Comparison of ENCODE assay signal across 8 cellular contexts in the genomic region with DNA sequence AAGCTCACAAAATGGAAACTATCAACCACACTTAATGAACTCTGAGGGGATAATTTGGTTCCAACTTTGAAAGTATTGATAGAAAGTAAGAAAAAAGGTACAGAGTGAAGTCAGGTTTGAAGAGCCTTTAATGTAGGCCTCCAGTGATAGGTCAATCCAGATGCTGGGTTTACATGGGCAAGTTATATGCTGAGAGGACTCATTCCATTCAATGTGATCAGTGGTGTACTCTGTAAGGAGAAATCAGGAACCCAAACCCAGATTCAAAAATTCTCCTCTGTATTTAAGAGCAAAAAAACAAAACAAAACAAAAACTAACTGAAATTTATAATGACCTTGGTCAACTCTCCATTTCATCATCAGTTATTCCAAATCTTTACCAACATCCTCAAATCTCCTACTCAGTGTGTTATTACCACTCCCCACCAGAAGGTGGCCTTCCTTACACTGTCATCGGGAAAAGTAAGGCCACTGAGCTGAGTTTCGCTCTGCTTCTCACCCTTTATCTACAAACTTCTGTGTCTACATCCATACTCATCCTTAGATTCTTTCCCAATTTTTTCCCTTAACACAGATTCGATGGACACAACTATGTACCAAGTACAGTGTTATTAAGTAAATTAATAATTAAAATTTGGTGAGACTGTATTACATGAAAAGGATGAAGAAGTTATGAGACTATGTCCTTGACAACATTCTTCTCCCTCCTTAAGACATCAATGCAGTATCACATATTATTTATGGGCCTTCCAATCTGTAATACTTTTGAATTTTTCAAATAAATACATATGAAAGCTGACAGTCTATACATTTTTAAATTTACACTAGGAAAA.
DNase-seq lines count a peak whose midpoint lies in the region; ATAC-seq and TF ChIP-seq lines count a peak whose summit lies in the region.

No MANE protein-coding gene starts in this region.

- TF ChIP-seq CTCF in cardiac fibroblast (IDR thresholded peaks at IDR 0.05; ENCODE audit: low read depth, low read length): peak; percentile 86
- TF ChIP-seq CTCF in kidney epithelial cell (IDR thresholded peaks at IDR 0.05; ENCODE audit: insufficient read depth, low read length, poor library complexity, severe bottlenecking): peak; percentile 74

- H3K27me3 ChIP-seq in kidney epithelial cell (ENCODE audit: control insufficient read depth, insufficient read depth, low read length): no peaks in the 10 kb centered on the region

- DNase-seq in activated gamma-delta T cell treated with Interleukin-2 at 50 U/mL for 16 hours (peak; percentile 51), activated gamma-delta T cell (lab: John Stamatoyannopoulos, UW) (no peak), NCI-H1417 treated with DMSO at 0.1 percent for 48 hours (lab: John Stamatoyannopoulos, UW) (peak; percentile 40), cardiac fibroblast (ENCODE audit: low read depth in 2 of 2) (peak; percentile 86 to 88), kidney epithelial cell (ENCODE audit: low read depth) (peak; percentile 25)
- DNase-seq in T-helper 2 cell treated with Interferon-gamma antibody and Interleukin-4, amounts not matched to agents 5 μg/mL and 100 μg/mL, for 36 hours (ENCODE audit: low spot score): peak; percentile 23
- DNase-seq in stimulated activated CD4-positive, alpha-beta T cell treated with anti-CD3 and anti-CD28 coated beads, Interleukin-2, amount 100 ng/mL, for 48 hours: peak; percentile 27 to 41

- no peak overlapping the region for H3K27ac Mint-ChIP-seq in T-helper 2 cell treated with Interferon-gamma antibody and Interleukin-4, amounts not matched to agents 5 μg/mL and 100 μg/mL, for 36 hours

- no peak overlapping the region for H3K4me3 ChIP-seq in cardiac fibroblast (replicated peaks in 1 of 2; ENCODE audit: low read depth in 2 of 2, low read length in 2 of 2)
- H3K4me3 ChIP-seq in kidney epithelial cell (ENCODE audit: low read depth, low read length): no peak overlapping the region

- H3K9me3 Mint-ChIP-seq in T-helper 2 cell treated with Interferon-gamma antibody and Interleukin-4, amounts not matched to agents 5 μg/mL and 100 μg/mL, for 36 hours: no peaks in the 10 kb centered on the region

- H3K4me3 Mint-ChIP-seq in T-helper 2 cell treated with Interferon-gamma antibody and Interleukin-4, amounts not matched to agents 5 μg/mL and 100 μg/mL, for 36 hours: no peak overlapping the region

- peaks cover 3% of the 10 kb centered on the region for H3K4me1 Mint-ChIP-seq in T-helper 2 cell treated with Interferon-gamma antibody and Interleukin-4, amounts not matched to agents 5 μg/mL and 100 μg/mL, for 36 hours (ENCODE audit: low read depth)

- H3K36me3 Mint-ChIP-seq in T-helper 2 cell treated with Interferon-gamma antibody and Interleukin-4, amounts not matched to agents 5 μg/mL and 100 μg/mL, for 36 hours (ENCODE audit: low read depth): peaks cover 32% of the 10 kb centered on the region

- peak; percentile 80 for ATAC-seq in HG02678 (IDR thresholded peaks at IDR 0.05; ENCODE audit: unreplicated experiment)

- H3K36me3 ChIP-seq in kidney epithelial cell (ENCODE audit: control insufficient read depth, insufficient read depth, low read length): no peaks in the 10 kb centered on the region

- H3K27me3 Mint-ChIP-seq in T-helper 2 cell treated with Interferon-gamma antibody and Interleukin-4, amounts not matched to agents 5 μg/mL and 100 μg/mL, for 36 hours (ENCODE audit: low read depth): no peaks in the 10 kb centered on the region
